ENCODE assay signal across 1 cellular context in genomic region chr3:168117059-168117458, GRCh38.
TF ChIP-seq lines count a peak whose summit lies in the region.

No MANE protein-coding gene starts in this region.

TF ChIP-seq in HepG2, 621 proteins besides CTCF, POLR2A, EP300 and RAD21:
- no peak for TF ChIP-seq GTF3A (CRISPR knock-in tag; conservative IDR thresholded peaks at IDR 0.05)
- TF ChIP-seq ZZZ3 (CRISPR knock-in tag; IDR thresholded peaks at IDR 0.05; ENCODE audit: borderline replicate concordance): no peak
- TF ChIP-seq PAF1 (CRISPR knock-in tag; IDR thresholded peaks at IDR 0.05): no peak
- no peak for TF ChIP-seq NCOR1 (IDR thresholded peaks at IDR 0.05; ENCODE audit: borderline replicate concordance, low read length)
- TF ChIP-seq BCL3 (CRISPR knock-in tag; IDR thresholded peaks at IDR 0.05): no peak
- TF ChIP-seq TEAD2 (CRISPR knock-in tag; IDR thresholded peaks at IDR 0.05): no peak
- no peak for TF ChIP-seq ZNF569 (CRISPR knock-in tag; IDR thresholded peaks at IDR 0.05; ENCODE audit: borderline replicate concordance)
- TF ChIP-seq ATF1 (CRISPR knock-in tag; IDR thresholded peaks at IDR 0.05): no peak
- TF ChIP-seq RXRB (CRISPR knock-in tag; IDR thresholded peaks at IDR 0.05; ENCODE audit: borderline replicate concordance): no peak
- no peak for TF ChIP-seq RBM22 (optimal IDR thresholded peaks at IDR 0.05; ENCODE audit: low read length)
- no peak for TF ChIP-seq KDM6A (CRISPR knock-in tag; IDR thresholded peaks at IDR 0.05; ENCODE audit: low read depth)
- TF ChIP-seq NPAS2 (CRISPR knock-in tag; IDR thresholded peaks at IDR 0.05; ENCODE audit: borderline replicate concordance): no peak
- no peak for TF ChIP-seq NR2C2 (CRISPR knock-in tag; IDR thresholded peaks at IDR 0.05; ENCODE audit: borderline replicate concordance)
- no peak for TF ChIP-seq SMARCC2 (IDR thresholded peaks at IDR 0.05)
- TF ChIP-seq HIC2 (CRISPR knock-in tag; IDR thresholded peaks at IDR 0.05; ENCODE audit: low read depth): no peak
